ENCODE assay signal across 20 cellular contexts in the genomic region with DNA sequence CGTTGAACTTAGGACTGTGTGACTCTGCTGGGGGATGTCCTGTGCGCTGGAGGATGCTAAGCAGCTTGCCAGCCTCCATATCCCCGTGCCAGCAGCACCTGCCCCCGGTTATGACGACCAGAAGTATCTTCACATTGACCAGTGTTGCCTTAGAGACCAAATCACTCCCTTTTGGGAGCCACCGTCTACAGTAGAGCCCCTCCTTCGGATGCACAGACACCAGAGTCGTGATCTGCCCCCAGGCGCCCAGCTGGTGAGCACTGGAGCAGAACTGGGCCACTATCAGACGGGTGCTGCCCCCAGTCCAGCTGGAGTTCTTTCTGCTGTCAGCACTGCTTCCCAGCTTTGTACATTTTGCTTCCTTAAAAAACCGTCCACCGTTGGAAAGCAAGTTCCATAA. TPM values are rescaled to one million over a fixed set of nuclear protein-coding genes. Genes with fewer than 3 reads are reported as not detected.
A peak's percentile ranks its signal among the peaks of the same experiment; 100 is the strongest.
DNase-seq lines count a peak whose midpoint lies in the region; ATAC-seq, FAIRE-seq and TF ChIP-seq lines count a peak whose summit lies in the region.
"Had no signal": no experiment of that assay in that cellular context is flagged by ENCODE, and none has a peak within 500 bp of the region (broad histone marks: within the 10 kb centered on the region; RNA-seq: fewer than 3 reads in every experiment).

No MANE protein-coding gene starts in this region.

- H2AFZ ChIP-seq in HepG2 (ENCODE audit: low read length), result no peak overlapping the region
- H2AFZ ChIP-seq: GM23338 had no signal

- no peak for FAIRE-seq in HepG2 (lab: Jason Lieb, UNC)

- WGBS in HepG2 (ENCODE audit: low lambda C conversion rate), result 96% methylated on average over 11 of the region's 12 CpGs
- WGBS in right lobe of liver (ENCODE audit: insufficient coverage, low coverage, low lambda C conversion rate, missing lambda C conversion rate), result 83% methylated on average over 8 of the region's 12 CpGs

- ATAC-seq in HepG2, result no peak
- ATAC-seq in right lobe of liver, result no peak
- peak; percentile 68 for ATAC-seq in memory B cell (ENCODE audit: low read depth)
- peak; percentile 33 to 47 for ATAC-seq in stimulated activated naive B cell treated with anti-CD40 and anti-IgM and Interleukin-4, amounts not matched to agents 10 μg/mL and 1 μg/mL and 100 μg/mL, for 72 hours (replicated peaks)
- ATAC-seq: CD8-positive, alpha-beta T cell; GM23338 had no signal

- no peaks in the 10 kb centered on the region for H3K9me3 Mint-ChIP-seq in memory B cell
- peaks cover 0 to 4% of the 10 kb centered on the region in 2 donors for H3K9me3 Mint-ChIP-seq in stimulated activated naive B cell treated with anti-CD40 and anti-IgM and Interleukin-4, amounts not matched to agents 10 μg/mL and 1 μg/mL and 100 μg/mL, for 72 hours
- H3K9me3 Mint-ChIP-seq: CD8-positive, alpha-beta T cell; GM23338 had no signal

- intact Hi-C loops in HepG2 (cut with micrococcal nuclease; ENCODE audit: unreplicated experiment), result no loop called here
- intact Hi-C loops in right lobe of liver (cut with DNase I), result no loop called here

- in situ Hi-C loops in HepG2 (cut with HindIII; ENCODE audit: extremely low pct_ligation_motif_present, low pct_unique_long_range_greater_than_20kb), result no loop called here

- TF ChIP-seq POLR2A in HepG2 (IDR thresholded peaks at IDR 0.05; ENCODE audit: insufficient read depth in 1 of 2, low read depth in 2 of 2, low read length in 2 of 2) (no peak), right lobe of liver (IDR thresholded peaks at IDR 0.05) (no peak)

- H3K27ac Mint-ChIP-seq in memory B cell, result peak overlapping the region; percentile 88
- peak overlapping the region; percentile 96 for H3K27ac Mint-ChIP-seq in stimulated activated naive B cell treated with anti-CD40 and anti-IgM and Interleukin-4, amounts not matched to agents 10 μg/mL and 1 μg/mL and 100 μg/mL, for 72 hours
- H3K27ac Mint-ChIP-seq: CD8-positive, alpha-beta T cell; GM23338 had no signal

- H3K4me3 ChIP-seq in HepG2 (replicated peaks in 1 of 3; ENCODE audit: insufficient read depth in 1 of 3, low read depth in 2 of 3, low read length in 3 of 3), result no peak overlapping the region
- no peak overlapping the region for H3K4me3 ChIP-seq in right lobe of liver
- H3K4me3 ChIP-seq: GM23338 had no signal

- TF ChIP-seq RAD21 in HepG2 (CRISPR knock-in tag; IDR thresholded peaks at IDR 0.05), result no peak

- H3K4me2 ChIP-seq in HepG2 (ENCODE audit: low read depth, low read length), result no peak overlapping the region
- H3K4me2 ChIP-seq: GM23338 had no signal

- H3K27me3 Mint-ChIP-seq in memory B cell, result no peaks in the 10 kb centered on the region
- H3K27me3 Mint-ChIP-seq in stimulated activated naive B cell treated with anti-CD40 and anti-IgM and Interleukin-4, amounts not matched to agents 10 μg/mL and 1 μg/mL and 100 μg/mL, for 72 hours, result no peaks in the 10 kb centered on the region

- no peak overlapping the region for H3K27ac ChIP-seq in HepG2 (ENCODE audit: extremely low read length, insufficient read depth, low read length)
- no peak overlapping the region for H3K27ac ChIP-seq in right lobe of liver

- H3K36me3 Mint-ChIP-seq in memory B cell, result peaks cover 35% of the 10 kb centered on the region
- peaks cover 49 to 79% of the 10 kb centered on the region in 2 donors for H3K36me3 Mint-ChIP-seq in stimulated activated naive B cell treated with anti-CD40 and anti-IgM and Interleukin-4, amounts not matched to agents 10 μg/mL and 1 μg/mL and 100 μg/mL, for 72 hours

- BruUV-seq in HepG2 (replicated peaks; lab: Mats Ljungman, UMichigan), result no TSS peak

- no peaks in the 10 kb centered on the region for H4K20me1 ChIP-seq in HepG2 (ENCODE audit: insufficient read depth, low read length)

- TF ChIP-seq CTCF in HepG2 (CRISPR knock-in tag; IDR thresholded peaks at IDR 0.05) (no peak), right lobe of liver (IDR thresholded peaks at IDR 0.05) (no peak)

- TF ChIP-seq EP300 in HepG2 (IDR thresholded peaks at IDR 0.05; ENCODE audit: low read depth in 2 of 2, low read length in 2 of 2) (no peak), HepG2 (CRISPR knock-in tag; IDR thresholded peaks at IDR 0.05; ENCODE audit: borderline replicate concordance) (no peak)

- no peak for DNase-seq in HepG2 (ENCODE audit: low spot score)
- no peak for DNase-seq in right lobe of liver
- peak; percentile 44 for DNase-seq in NAMALWA (ENCODE audit: low spot score)
- DNase-seq in memory B cell (ENCODE audit: low spot score in 2 of 2), result peak in 1 of 2 donors; percentile 18
- DNase-seq in stimulated activated naive B cell treated with anti-CD40 and anti-IgM and Interleukin-4, amounts not matched to agents 10 μg/mL and 1 μg/mL and 100 μg/mL, for 72 hours, result no peak
- no peak for DNase-seq in NCI-H187 treated with DMSO at 0.1 percent for 48 hours (lab: John Stamatoyannopoulos, UW)
- no peak for DNase-seq in T1000 (lab: John Stamatoyannopoulos, UW)
- no peak for DNase-seq in NCI-H526 (lab: John Stamatoyannopoulos, UW)
- DNase-seq: 8988T; Calu3; CD8-positive, alpha-beta T cell; HCEC 1CT; KBM-7; MV-4-11; NCI-H1417; NCI-H187; NCI-H2227 treated with DMSO at 0.1 percent for 48 hours; NCI-H524; Right ventricle myocardium superior had no signal

- peaks cover 18% of the 10 kb centered on the region for H3K4me1 Mint-ChIP-seq in memory B cell
- H3K4me1 Mint-ChIP-seq in stimulated activated naive B cell treated with anti-CD40 and anti-IgM and Interleukin-4, amounts not matched to agents 10 μg/mL and 1 μg/mL and 100 μg/mL, for 72 hours, result peaks cover 15 to 27% of the 10 kb centered on the region in 2 donors

- H3K36me3 ChIP-seq in HepG2 (replicated peaks in 1 of 2; ENCODE audit: control insufficient read depth in 1 of 2, insufficient read depth in 2 of 2, low read length in 2 of 2) (peaks cover 23 to 86% of the 10 kb centered on the region in 2 experiments), right lobe of liver (peaks cover 0 to 57% (median 5%) of the 10 kb centered on the region in 4 donors)

- CTCF ChIA-PET in HepG2 (lab: Yijun Ruan, JAX; ENCODE audit: low intra/inter-chr PET ratio, low total read pairs), result no interaction called here

- POLR2A ChIA-PET in HepG2 (lab: Yijun Ruan, JAX), result no interaction called here

- no peaks in the 10 kb centered on the region for H3K79me2 ChIP-seq in HepG2 (ENCODE audit: insufficient read depth, low read length)

- peak overlapping the region; percentile 21 for H3K4me3 Mint-ChIP-seq in memory B cell
- peak overlapping the region in 1 of 2 donors; percentile 32 for H3K4me3 Mint-ChIP-seq in stimulated activated naive B cell treated with anti-CD40 and anti-IgM and Interleukin-4, amounts not matched to agents 10 μg/mL and 1 μg/mL and 100 μg/mL, for 72 hours
- H3K4me3 Mint-ChIP-seq: CD8-positive, alpha-beta T cell; GM23338 had no signal

- H3K27me3 ChIP-seq in HepG2 (ENCODE audit: control insufficient read depth in 1 of 2, insufficient read depth in 2 of 2, low read length in 2 of 2), result no peaks in the 10 kb centered on the region
- no peaks in the 10 kb centered on the region for H3K27me3 ChIP-seq in right lobe of liver

- H3K9ac ChIP-seq in HepG2 (ENCODE audit: insufficient read depth, low read depth, low read length), result no peak overlapping the region

- H3K4me1 ChIP-seq in HepG2 (ENCODE audit: insufficient read depth, low read length) (peaks cover under 1% of the 10 kb centered on the region; the same call in 1 of the 2 replicates), right lobe of liver (peaks cover 0 to 38% (median 12%) of the 10 kb centered on the region in 4 donors)

- H3K9me3 ChIP-seq in HepG2 (ENCODE audit: low read length) (no peaks in the 10 kb centered on the region), right lobe of liver (no peaks in the 10 kb centered on the region)

RNA-seq across cellular contexts. Expression of a gene that starts 30.0 kb away (rescaled TPM):
- total RNA-seq in HepG2 (2016; rRNA removed; fragmentation: Illumina TruSeq; extraction: Trizol) (8.6 and 8.9 TPM in 2 replicates), right lobe of liver (10 to 100 TPM; 12.1 to 16.3 (median 14.0) TPM)
- 2.2 and 3.1 TPM in 2 replicates for total RNA-seq in HepG2 (2016; cell fraction: cytosol; rRNA removed; fragmentation: Illumina TruSeq; extraction: Trizol; ENCODE audit: low read depth)
- 7.2 and 8.0 TPM in 2 replicates for total RNA-seq in HepG2 (2016; cell fraction: insoluble cytoplasmic fraction; rRNA removed; fragmentation: Illumina TruSeq; extraction: Trizol)
- total RNA-seq in HepG2 (2016; cell fraction: membrane; rRNA removed; fragmentation: Illumina TruSeq; extraction: Trizol), result 11.2 and 13.1 TPM in 2 replicates
- total RNA-seq in HepG2 (2016; cell fraction: nucleus; rRNA removed; fragmentation: Illumina TruSeq; extraction: Trizol), result 5.6 and 5.9 TPM in 2 replicates
- polyA plus RNA-seq in HepG2 (2011; rRNA removed), result 4.6 and 5.1 TPM in 2 replicates
- 5.0 and 5.2 TPM in 2 replicates for polyA plus RNA-seq in HepG2 (2011; cell fraction: cytosol; rRNA removed)
- 5.8 and 6.6 TPM in 2 replicates for polyA plus RNA-seq in HepG2 (2011; cell fraction: nucleus; rRNA removed)
- 8.0 and 9.4 TPM in 2 replicates for polyA plus RNA-seq in HepG2 (2012)
- polyA plus RNA-seq in HepG2 (2016; cell fraction: cytosol; fragmentation: Illumina TruSeq; extraction: Trizol; ENCODE audit: low read depth), result 2.2 and 2.7 TPM in 2 replicates
- polyA plus RNA-seq in HepG2 (2016; cell fraction: insoluble cytoplasmic fraction; fragmentation: Illumina TruSeq; extraction: Trizol; ENCODE audit: low read depth), result 10.4 and 13.0 TPM in 2 replicates
- polyA plus RNA-seq in HepG2 (2016; cell fraction: membrane; fragmentation: Illumina TruSeq; extraction: Trizol; ENCODE audit: low read depth), result 8.6 and 9.7 TPM in 2 replicates
- 10.6 and 12.8 TPM in 2 replicates for polyA plus RNA-seq in HepG2 (2016; cell fraction: nucleus; fragmentation: Illumina TruSeq; extraction: Trizol; ENCODE audit: insufficient read depth, low read depth)
- 6.9 and 14.2 TPM in 2 replicates for polyA minus RNA-seq in HepG2 (2011; rRNA and poly(A)+ RNA removed; ENCODE audit: low replicate concordance)
- polyA minus RNA-seq in HepG2 (2011; cell fraction: cytosol; rRNA and poly(A)+ RNA removed), result 3.9 and 5.1 TPM in 2 replicates
- 5.9 and 6.6 TPM in 2 replicates for polyA minus RNA-seq in HepG2 (2011; cell fraction: nucleus; rRNA and poly(A)+ RNA removed)

RNA-seq across cellular contexts. Expression of a gene that starts 54.7 kb away (rescaled TPM):
- total RNA-seq in HepG2 (2016; rRNA removed; fragmentation: Illumina TruSeq; extraction: Trizol), result 141 and 213 TPM in 2 replicates
- total RNA-seq in HepG2 (2016; cell fraction: cytosol; rRNA removed; fragmentation: Illumina TruSeq; extraction: Trizol; ENCODE audit: low read depth), result 24.3 and 28.6 TPM in 2 replicates
- total RNA-seq in HepG2 (2016; cell fraction: insoluble cytoplasmic fraction; rRNA removed; fragmentation: Illumina TruSeq; extraction: Trizol), result 139 and 219 TPM in 2 replicates
- 37.5 and 43.6 TPM in 2 replicates for total RNA-seq in HepG2 (2016; cell fraction: membrane; rRNA removed; fragmentation: Illumina TruSeq; extraction: Trizol)
- 48.8 and 49.5 TPM in 2 replicates for total RNA-seq in HepG2 (2016; cell fraction: nucleus; rRNA removed; fragmentation: Illumina TruSeq; extraction: Trizol)
- 27.2 and 32.3 TPM in 2 replicates for polyA plus RNA-seq in HepG2 (2011; rRNA removed)
- polyA plus RNA-seq in HepG2 (2011; cell fraction: cytosol; rRNA removed), result 30.3 and 39.4 TPM in 2 replicates
- polyA plus RNA-seq in HepG2 (2011; cell fraction: nucleus; rRNA removed), result 12.6 and 17.4 TPM in 2 replicates
- 52.6 and 70.0 TPM in 2 replicates for polyA plus RNA-seq in HepG2 (2012)
- 28.9 and 31.1 TPM in 2 replicates for polyA plus RNA-seq in HepG2 (2016; cell fraction: cytosol; fragmentation: Illumina TruSeq; extraction: Trizol; ENCODE audit: low read depth)
- polyA plus RNA-seq in HepG2 (2016; cell fraction: insoluble cytoplasmic fraction; fragmentation: Illumina TruSeq; extraction: Trizol; ENCODE audit: low read depth), result 220 and 231 TPM in 2 replicates
- 28.9 and 29.2 TPM in 2 replicates for polyA plus RNA-seq in HepG2 (2016; cell fraction: membrane; fragmentation: Illumina TruSeq; extraction: Trizol; ENCODE audit: low read depth)
- polyA plus RNA-seq in HepG2 (2016; cell fraction: nucleus; fragmentation: Illumina TruSeq; extraction: Trizol; ENCODE audit: insufficient read depth, low read depth), result 73.7 and 88.9 TPM in 2 replicates
- 23.2 and 27.5 TPM in 2 replicates for polyA minus RNA-seq in HepG2 (2011; rRNA and poly(A)+ RNA removed; ENCODE audit: low replicate concordance)
- 19.1 and 25.1 TPM in 2 replicates for polyA minus RNA-seq in HepG2 (2011; cell fraction: cytosol; rRNA and poly(A)+ RNA removed)
- 36.8 and 50.7 TPM in 2 replicates for polyA minus RNA-seq in HepG2 (2011; cell fraction: nucleus; rRNA and poly(A)+ RNA removed)
- total RNA-seq in right lobe of liver, result 10 to 100 TPM; 30.0 to 49.2 (median 45.3) TPM

Comparison
In these comparisons a context has a peak if more than half of its experiments do, and no peak if none do; other contexts are left out.
1. ATAC-seq: peak in memory B cell (single experiment) and stimulated activated naive B cell treated with anti-CD40 and anti-IgM and Interleukin-4, amounts not matched to agents 10 μg/mL and 1 μg/mL and 100 μg/mL, for 72 hours (2 of 2); none in HepG2 (single experiment) and right lobe of liver (0 of 4).